8 cellular contexts compared by ENCODE assay signal in the genomic region with DNA sequence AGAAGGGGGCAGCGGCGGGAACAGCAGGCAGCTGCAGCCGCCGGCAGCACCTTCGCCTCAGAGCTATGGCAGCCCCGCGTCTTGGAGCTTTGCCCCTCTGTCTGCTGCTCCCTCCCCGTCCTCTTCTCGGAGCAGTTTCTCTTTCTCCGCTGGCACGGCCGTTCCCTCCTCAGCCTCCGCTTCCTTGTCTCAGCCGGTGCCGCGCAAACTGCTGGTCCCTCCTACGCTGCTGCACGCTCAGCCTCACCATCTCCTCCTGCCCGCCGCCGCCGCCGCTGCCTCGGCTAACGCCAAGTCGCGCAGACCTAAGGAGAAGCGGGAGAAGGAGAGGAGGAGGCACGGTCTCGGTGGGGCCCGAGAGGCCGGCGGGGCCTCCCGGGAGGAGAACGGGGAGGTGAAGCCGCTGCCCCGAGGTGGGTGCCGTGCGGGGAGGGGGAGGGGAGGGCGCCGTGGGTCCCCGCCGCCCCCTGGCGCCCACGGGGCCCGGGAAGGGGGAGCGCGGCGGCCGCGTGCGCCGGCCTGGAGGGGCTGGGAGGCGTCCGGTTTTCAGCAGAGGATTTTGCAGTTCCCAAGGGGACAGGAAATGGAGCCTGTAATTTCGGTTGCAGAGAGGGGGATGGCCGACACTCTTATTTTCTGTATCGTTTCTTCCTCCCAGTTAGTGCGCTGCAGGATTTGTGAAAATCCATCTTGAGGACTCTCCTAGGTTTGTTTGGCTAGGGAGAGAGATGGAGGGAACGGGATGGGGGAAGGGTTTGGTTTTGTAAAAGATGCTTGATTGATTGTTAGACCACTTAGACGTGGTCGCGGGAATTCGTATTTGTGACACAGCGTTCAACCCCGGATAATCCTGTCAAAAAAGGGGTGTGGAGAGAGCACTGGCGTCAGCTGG. TPM values are rescaled to one million over a fixed set of nuclear protein-coding genes. Genes with fewer than 3 reads are reported as not detected.
DNase-seq lines count a peak whose midpoint lies in the region; ATAC-seq, FAIRE-seq and TF ChIP-seq lines count a peak whose summit lies in the region.

No MANE protein-coding gene starts in this region.

- H3K36me3 ChIP-seq in HUES48 (ENCODE audit: control insufficient read depth, insufficient read depth, low read length), result peaks cover 4% of the 10 kb centered on the region; the same call in 1 of the 2 replicates
- no peaks in the 10 kb centered on the region for H3K36me3 ChIP-seq in neural progenitor cell
- H3K36me3 ChIP-seq in suprapubic skin, result no peaks in the 10 kb centered on the region

- H3K27ac ChIP-seq in HUES48 (ENCODE audit: low read depth, low read length) (peak overlapping the region; percentile 90), foreskin keratinocyte (peak overlapping the region; percentile 63), neural progenitor cell (peak overlapping the region; percentile 86), suprapubic skin (peak overlapping the region; percentile 94)

- no peak for FAIRE-seq in RCC 7860 (lab: Jason Lieb, UNC)

- TF ChIP-seq POLR2A in suprapubic skin (IDR thresholded peaks at IDR 0.05), result no peak

- H3K79me2 ChIP-seq in neural progenitor cell (ENCODE audit: low read depth), result peaks cover 97% of the 10 kb centered on the region

- H3K36me3 Mint-ChIP-seq in activated T-helper 2 cell treated with anti-CD3 and anti-CD28 coated beads, Interferon-gamma antibody, Interleukin-2, Interleukin-4, amounts not matched to agents 10 μg/mL and 5 μg/mL and 100 μg/mL, durations not matched to agents 14 hours and 24 hours and 36 hours (ENCODE audit: low read depth), result peaks cover 38% of the 10 kb centered on the region
- peaks cover 17% of the 10 kb centered on the region for H3K36me3 Mint-ChIP-seq in neural progenitor cell

- H2AFZ ChIP-seq in neural progenitor cell (replicated peaks), result peak overlapping the region; percentile 89

- TF ChIP-seq CTCF in foreskin keratinocyte (conservative IDR thresholded peaks at IDR 0.05) (no peak), neural progenitor cell (IDR thresholded peaks at IDR 0.05) (peak; percentile 11), suprapubic skin (IDR thresholded peaks at IDR 0.05) (no peak)

- H3K4me1 ChIP-seq in HUES48 (ENCODE audit: control insufficient read depth, insufficient read depth, low read length) (peaks cover 7% of the 10 kb centered on the region; the same call in 1 of the 2 replicates), foreskin keratinocyte (peaks cover 26% of the 10 kb centered on the region), neural progenitor cell (peaks cover 26% of the 10 kb centered on the region), suprapubic skin (peaks cover 53% of the 10 kb centered on the region)

- intact Hi-C loops in activated T-helper 2 cell treated with anti-CD3 and anti-CD28 coated beads, Interferon-gamma antibody, Interleukin-2, Interleukin-4, amounts not matched to agents 10 μg/mL and 5 μg/mL and 100 μg/mL, durations not matched to agents 14 hours and 24 hours and 36 hours (cut with micrococcal nuclease), result loop anchor here (1.0 to 2.0 kb wide), 4 partner anchors 62 to 322 kb away; a partner anchor contains a TSS

- no peaks in the 10 kb centered on the region for H3K27me3 Mint-ChIP-seq in activated T-helper 2 cell treated with anti-CD3 and anti-CD28 coated beads, Interferon-gamma antibody, Interleukin-2, Interleukin-4, amounts not matched to agents 10 μg/mL and 5 μg/mL and 100 μg/mL, durations not matched to agents 14 hours and 24 hours and 36 hours (ENCODE audit: low read depth)
- H3K27me3 Mint-ChIP-seq in neural progenitor cell (ENCODE audit: insufficient read depth, low read depth), result no peaks in the 10 kb centered on the region

- H3K27ac Mint-ChIP-seq in activated T-helper 2 cell treated with anti-CD3 and anti-CD28 coated beads, Interferon-gamma antibody, Interleukin-2, Interleukin-4, amounts not matched to agents 10 μg/mL and 5 μg/mL and 100 μg/mL, durations not matched to agents 14 hours and 24 hours and 36 hours, result peak overlapping the region; percentile 95
- peak overlapping the region; percentile 93 for H3K27ac Mint-ChIP-seq in neural progenitor cell

- no peak for TF ChIP-seq EP300 in suprapubic skin (IDR thresholded peaks at IDR 0.05)

- H3K27me3 ChIP-seq in HUES48 (ENCODE audit: control insufficient read depth, insufficient read depth, low read length) (no peaks in the 10 kb centered on the region), foreskin keratinocyte (no peaks in the 10 kb centered on the region), neural progenitor cell (no peaks in the 10 kb centered on the region), suprapubic skin (no peaks in the 10 kb centered on the region)

- peak overlapping the region; percentile 95 for H3K4me2 ChIP-seq in neural progenitor cell

- H3K4me3 Mint-ChIP-seq in activated T-helper 2 cell treated with anti-CD3 and anti-CD28 coated beads, Interferon-gamma antibody, Interleukin-2, Interleukin-4, amounts not matched to agents 10 μg/mL and 5 μg/mL and 100 μg/mL, durations not matched to agents 14 hours and 24 hours and 36 hours (ENCODE audit: low read depth), result peak overlapping the region; percentile 92
- peak overlapping the region; percentile 99 for H3K4me3 Mint-ChIP-seq in neural progenitor cell

- ATAC-seq in GM21390 (IDR thresholded peaks at IDR 0.05; ENCODE audit: unreplicated experiment) (peak; percentile 27), foreskin keratinocyte (peak; percentile 53)

- DNase-seq in COLO668 (lab: John Stamatoyannopoulos, UW; ENCODE audit: unreplicated experiment) (peak; percentile 74), RCC 7860 (ENCODE audit: low spot score) (peak; percentile 39), foreskin keratinocyte (peak in 1 of 2 donors; percentile 60), neural progenitor cell (ENCODE audit: low spot score) (peak; percentile 88), suprapubic skin (ENCODE audit: low spot score in 2 of 2) (peak; percentile 81 to 89)
- peak; percentile 51 for DNase-seq in activated T-helper 2 cell treated with anti-CD3 and anti-CD28 coated beads, Interferon-gamma antibody, Interleukin-2, Interleukin-4, amounts not matched to agents 10 μg/mL and 5 μg/mL and 100 μg/mL, durations not matched to agents 14 hours and 24 hours and 36 hours (ENCODE audit: low spot score)

- WGBS in suprapubic skin, result 0% methylated on average over 34 of the region's 67 CpGs

- no peaks in the 10 kb centered on the region for H3K9me3 Mint-ChIP-seq in activated T-helper 2 cell treated with anti-CD3 and anti-CD28 coated beads, Interferon-gamma antibody, Interleukin-2, Interleukin-4, amounts not matched to agents 10 μg/mL and 5 μg/mL and 100 μg/mL, durations not matched to agents 14 hours and 24 hours and 36 hours
- peaks cover 3% of the 10 kb centered on the region for H3K9me3 Mint-ChIP-seq in neural progenitor cell

- H3K4me1 Mint-ChIP-seq in activated T-helper 2 cell treated with anti-CD3 and anti-CD28 coated beads, Interferon-gamma antibody, Interleukin-2, Interleukin-4, amounts not matched to agents 10 μg/mL and 5 μg/mL and 100 μg/mL, durations not matched to agents 14 hours and 24 hours and 36 hours (ENCODE audit: low read depth), result peaks cover 37% of the 10 kb centered on the region
- H3K4me1 Mint-ChIP-seq in neural progenitor cell, result peaks cover 35% of the 10 kb centered on the region

- peaks cover 47% of the 10 kb centered on the region for H4K20me1 ChIP-seq in neural progenitor cell (ENCODE audit: low read depth)

- peak overlapping the region; percentile 94 for H3K9ac ChIP-seq in HUES48 (ENCODE audit: low read depth, low read length)
- peak overlapping the region; percentile 87 for H3K9ac ChIP-seq in neural progenitor cell

- H3K9me3 ChIP-seq in HUES48 (ENCODE audit: control insufficient read depth, insufficient read depth, low read length) (no peaks in the 10 kb centered on the region), neural progenitor cell (ENCODE audit: low read depth) (no peaks in the 10 kb centered on the region), suprapubic skin (no peaks in the 10 kb centered on the region)

- H3F3A ChIP-seq in neural progenitor cell (ENCODE audit: low read depth), result peaks cover 3% of the 10 kb centered on the region

- H3K4me3 ChIP-seq in HUES48 (ENCODE audit: low read depth, low read length) (peak overlapping the region; percentile 96), neural progenitor cell (peak overlapping the region; percentile 94), suprapubic skin (peak overlapping the region; percentile 76)

RNA-seq across cellular contexts. Expression of a gene that starts 0.6 kb away (rescaled TPM):
- total RNA-seq in activated T-helper 2 cell treated with anti-CD3 and anti-CD28 coated beads, Interferon-gamma antibody, Interleukin-2, Interleukin-4, amounts not matched to agents 10 μg/mL and 5 μg/mL and 100 μg/mL, durations not matched to agents 14 hours and 24 hours and 36 hours, result 28.1 and 28.8 TPM in 2 replicates
- total RNA-seq in foreskin keratinocyte (16.6 and 19.5 TPM in 2 replicates), neural progenitor cell (ENCODE audit: low replicate concordance) (18.4 and 25.0 TPM in 2 replicates), suprapubic skin (10 to 100 TPM; 17.1 to 19.7 (median 18.3) TPM)
- polyA plus RNA-seq in foreskin keratinocyte, result 4.6 and 5.3 TPM in 2 replicates
